ENCODE assay signal across 10 cellular contexts in genomic region chr5:50595199-50595598, GRCh38.
DNase-seq lines count a peak whose midpoint lies in the region; ATAC-seq and TF ChIP-seq lines count a peak whose summit lies in the region.
"Had no signal": no experiment of that assay in that cellular context is flagged by ENCODE, and none has a peak within 500 bp of the region (broad histone marks: within the 10 kb centered on the region; RNA-seq: fewer than 3 reads in every experiment).

No MANE protein-coding gene starts in this region.

- H3K9me3 ChIP-seq in DND-41 (ENCODE audit: insufficient read depth, low read length, severe bottlenecking): no peaks in the 10 kb centered on the region
- no peaks in the 10 kb centered on the region for H3K9me3 ChIP-seq in MM.1S (replicated peaks; ENCODE audit: insufficient read depth, low read length)
- H3K9me3 ChIP-seq: colonic mucosa, Peyer's patch had no signal

- H4K20me1 ChIP-seq in DND-41 (ENCODE audit: insufficient read depth, low read length) (no peaks in the 10 kb centered on the region), MM.1S (ENCODE audit: insufficient read depth, low read length) (no peaks in the 10 kb centered on the region)

- H3K27ac ChIP-seq in DND-41 (ENCODE audit: low read length) (0 out of 2 replicates have a peak overlapping the region, but pooled peaks have one; percentile 29), MM.1S (ENCODE audit: low read length) (no peak overlapping the region)
- H3K27ac ChIP-seq: colonic mucosa had no signal

- H3K4me1 ChIP-seq in DND-41 (ENCODE audit: insufficient read depth, low read length) (peaks cover 53% of the 10 kb centered on the region), MM.1S (ENCODE audit: low read length) (no peaks in the 10 kb centered on the region)
- H3K4me1 ChIP-seq: colonic mucosa had no signal

- no peak overlapping the region for H3K4me3 ChIP-seq in DND-41 (ENCODE audit: low read depth in 1 of 2, low read length in 2 of 2)
- no peak overlapping the region for H3K4me3 ChIP-seq in astrocyte of the spinal cord (ENCODE audit: low read depth, low read length)
- H3K4me3 ChIP-seq in MM.1S (ENCODE audit: low read length): no peak overlapping the region
- no peak overlapping the region for H3K4me3 ChIP-seq in lower leg skin (ENCODE audit: low read depth, poor library complexity, severe bottlenecking)
- H3K4me3 ChIP-seq: colonic mucosa, Peyer's patch had no signal

- no peaks in the 10 kb centered on the region for H3F3A ChIP-seq in MM.1S (ENCODE audit: insufficient read depth, low read length)

- WGBS in lower leg skin, 2 donors: 60 to 66% methylated on average over 3 of the region's 3 CpGs

- H3K79me2 ChIP-seq in DND-41 (ENCODE audit: insufficient read depth, low read length) (no peaks in the 10 kb centered on the region), MM.1S (ENCODE audit: low read length) (no peaks in the 10 kb centered on the region)

- H2AFZ ChIP-seq in DND-41 (ENCODE audit: low read depth, low read length): no peak overlapping the region
- H2AFZ ChIP-seq in MM.1S (ENCODE audit: low read length): no peak overlapping the region

- TF ChIP-seq POLR2A in lower leg skin (IDR thresholded peaks at IDR 0.05): no peak

- H3K9ac ChIP-seq in DND-41 (ENCODE audit: low read depth, low read length): no peak overlapping the region
- H3K9ac ChIP-seq in MM.1S (ENCODE audit: low read length): no peak overlapping the region

- H3K4me2 ChIP-seq in DND-41 (ENCODE audit: insufficient read depth, low read length) (no peak overlapping the region), MM.1S (ENCODE audit: low read depth, low read length) (no peak overlapping the region)

- DNase-seq in DND-41 (no peak), LoVo (ENCODE audit: low spot score) (peak; percentile 65), astrocyte of the spinal cord (ENCODE audit: low read depth, low spot score) (peak; percentile 92), non-pigmented ciliary epithelial cell (ENCODE audit: low read depth) (peak; percentile 65), MM.1S (no peak), lower leg skin (ENCODE audit: low spot score in 2 of 2) (no peak)
- DNase-seq: colonic mucosa, NCI-H1436 treated with DMSO at 0.1 percent for 48 hours, Peyer's patch had no signal

- TF ChIP-seq CTCF in DND-41 (IDR thresholded peaks at IDR 0.05; ENCODE audit: borderline replicate concordance, extremely low read depth, low read length, poor library complexity, severe bottlenecking) (no peak), astrocyte of the spinal cord (IDR thresholded peaks at IDR 0.05; ENCODE audit: low read depth, low read length) (no peak), MM.1S (IDR thresholded peaks at IDR 0.05; ENCODE audit: low read length) (no peak), lower leg skin (IDR thresholded peaks at IDR 0.05) (no peak)

- H3K27me3 ChIP-seq in DND-41 (ENCODE audit: insufficient read depth, low read length, poor library complexity) (no peaks in the 10 kb centered on the region), MM.1S (replicated peaks; ENCODE audit: insufficient read depth, low read length) (no peaks in the 10 kb centered on the region)
- H3K27me3 ChIP-seq: colonic mucosa, Peyer's patch had no signal

- ATAC-seq in DND-41 (ENCODE audit: insufficient read depth, low read depth) (no peak), HG02571 (IDR thresholded peaks at IDR 0.05; ENCODE audit: unreplicated experiment) (no peak)

- H3K36me3 ChIP-seq in DND-41 (ENCODE audit: insufficient read depth, low read length): no peaks in the 10 kb centered on the region
- H3K36me3 ChIP-seq in MM.1S (replicated peaks; ENCODE audit: insufficient read depth, low read length): no peaks in the 10 kb centered on the region
- H3K36me3 ChIP-seq: colonic mucosa, Peyer's patch had no signal

- in situ Hi-C loops in astrocyte of the spinal cord (cut with HindIII; ENCODE audit: low sequenced_read_pairs): no loop called here

- H3K9me2 ChIP-seq in MM.1S (replicated peaks; ENCODE audit: insufficient read depth, low read length): no peaks in the 10 kb centered on the region

- intact Hi-C loops in lower leg skin (cut with DNase I; ENCODE audit: low total_unique reads): no loop called here

Comparison
In these comparisons a context has a peak if more than half of its experiments do, and no peak if none do; other contexts are left out.
1. DNase-seq: peak in LoVo (single experiment), astrocyte of the spinal cord (single experiment) and non-pigmented ciliary epithelial cell (single experiment); none in DND-41 (single experiment), MM.1S (single experiment) and lower leg skin (0 of 2).